Comparison of ENCODE assay signal across 25 cellular contexts in genomic region chr16:81549547-81550411, GRCh38.
DNase-seq lines count a peak whose midpoint lies in the region; ATAC-seq, FAIRE-seq and TF ChIP-seq lines count a peak whose summit lies in the region.
"Had no signal": no experiment of that assay in that cellular context is flagged by ENCODE, and none has a peak within 500 bp of the region (broad histone marks: within the 10 kb centered on the region; RNA-seq: fewer than 3 reads in every experiment).

No MANE protein-coding gene starts in this region.

- TF ChIP-seq CTCF in RWPE1 (conservative IDR thresholded peaks at IDR 0.05; ENCODE audit: low read depth) (no peak), kidney (IDR thresholded peaks at IDR 0.05; ENCODE audit: borderline replicate concordance, extremely low read depth, insufficient read depth) (no peak), pancreas (IDR thresholded peaks at IDR 0.05) (no peak), osteoblast (IDR thresholded peaks at IDR 0.05; ENCODE audit: extremely low read depth, low read depth, low read length) (no peak)

- H3K9me3 ChIP-seq in BLaER1 (no peaks in the 10 kb centered on the region), kidney (ENCODE audit: control insufficient read depth in 1 of 2, low read length in 2 of 2) (no peaks in the 10 kb centered on the region), pancreas (no peaks in the 10 kb centered on the region), osteoblast (ENCODE audit: low read depth, low read length) (no peaks in the 10 kb centered on the region)
- H3K9me3 ChIP-seq: heart right ventricle, MG63, stomach, upper lobe of right lung had no signal

- H3K9ac ChIP-seq in BLaER1, result no peak overlapping the region
- no peak overlapping the region for H3K9ac ChIP-seq in kidney (ENCODE audit: low read length in 2 of 2)

- no peak overlapping the region for H3K27ac Mint-ChIP-seq in activated naive CD8-positive, alpha-beta T cell treated with anti-CD3 and anti-CD28 coated beads for 36 hours

- DNase-seq in RWPE1 (ENCODE audit: low spot score), result no peak
- DNase-seq in kidney, result peak; percentile 65
- DNase-seq in pancreas, result no peak
- DNase-seq in NCI-H524 (lab: John Stamatoyannopoulos, UW), result no peak
- DNase-seq in activated naive CD8-positive, alpha-beta T cell treated with anti-CD3 and anti-CD28 coated beads for 36 hours, result no peak
- no peak for DNase-seq in osteoblast (ENCODE audit: insufficient read length, low spot score, missing footprints)
- DNase-seq in COR-L47 (lab: John Stamatoyannopoulos, UW), result no peak
- DNase-seq: activated CD4-positive, alpha-beta T cell treated with anti-CD3 and anti-CD28 coated beads for 36 hours; activated naive CD4-positive, alpha-beta T cell treated with anti-CD3 and anti-CD28 coated beads, Interleukin-2, amount 50 U/mL, for 16 hours; activated T-cell treated with anti-CD3 and anti-CD28 coated beads, Interleukin-2, amount 50 U/mL, for 4 hours; central memory CD4-positive, alpha-beta T cell; GF-D8; heart right ventricle; MG63; NCI-H1436; NCI-H2107; NCI-H510A; nucleus accumbens; retina; stomach; upper lobe of right lung had no signal

- peak in 3 of 4 donors; percentile 2 to 7 (median 5) for ATAC-seq in pancreas
- ATAC-seq: activated CD4-positive, alpha-beta T cell treated with anti-CD3 and anti-CD28 coated beads for 36 hours; activated T-cell treated with anti-CD3 and anti-CD28 coated beads, Interleukin-2, amount 50 U/mL, for 4 hours; heart right ventricle; upper lobe of right lung had no signal

- no peaks in the 10 kb centered on the region for H3K9me3 Mint-ChIP-seq in activated naive CD8-positive, alpha-beta T cell treated with anti-CD3 and anti-CD28 coated beads for 36 hours
- H3K9me3 Mint-ChIP-seq: activated T-cell treated with anti-CD3 and anti-CD28 coated beads, Interleukin-2, amount 50 U/mL, for 4 hours had no signal

- WGBS in pancreas, 2 donors, result 85 to 92% methylated on average over 19 of the region's 19 CpGs

- H3K27me3 Mint-ChIP-seq in activated naive CD8-positive, alpha-beta T cell treated with anti-CD3 and anti-CD28 coated beads for 36 hours, result no peaks in the 10 kb centered on the region
- H3K27me3 Mint-ChIP-seq: activated CD4-positive, alpha-beta T cell treated with anti-CD3 and anti-CD28 coated beads for 36 hours had no signal

- peak overlapping the region; percentile 19; the same call in 1 of the 2 replicates for H3K4me2 ChIP-seq in BLaER1
- no peak overlapping the region for H3K4me2 ChIP-seq in osteoblast (ENCODE audit: insufficient read depth, low read length)

- H2AFZ ChIP-seq in osteoblast (ENCODE audit: low read length), result no peak overlapping the region

- intact Hi-C loops in kidney (cut with DNase I), result no loop called here
- intact Hi-C loops in pancreas (cut with DNase I), result no loop called here

- H3K79me2 ChIP-seq in osteoblast (ENCODE audit: insufficient read depth, low read length), result peaks cover 68% of the 10 kb centered on the region

- H3K4me3 Mint-ChIP-seq in activated naive CD8-positive, alpha-beta T cell treated with anti-CD3 and anti-CD28 coated beads for 36 hours, result no peak overlapping the region
- H3K4me3 Mint-ChIP-seq: activated CD4-positive, alpha-beta T cell treated with anti-CD3 and anti-CD28 coated beads for 36 hours; activated T-cell treated with anti-CD3 and anti-CD28 coated beads, Interleukin-2, amount 50 U/mL, for 4 hours had no signal

- H3K36me3 Mint-ChIP-seq in activated naive CD8-positive, alpha-beta T cell treated with anti-CD3 and anti-CD28 coated beads for 36 hours, result peaks cover 2% of the 10 kb centered on the region

- CTCF ChIA-PET in RWPE1 (lab: Yijun Ruan, JAX), result no interaction called here

- H3K4me3 ChIP-seq in BLaER1 (no peak overlapping the region), kidney (ENCODE audit: low read length in 2 of 2) (peak overlapping the region in 1 of 2 donors; percentile 1), pancreas (no peak overlapping the region), osteoblast (ENCODE audit: insufficient read depth, low read length) (no peak overlapping the region)
- H3K4me3 ChIP-seq: heart right ventricle, MG63, SJSA1, stomach, upper lobe of right lung had no signal

- POLR2A ChIA-PET in RWPE1 (lab: Yijun Ruan, JAX; ENCODE audit: low non-redundant PET), result interaction anchor here (0.7 kb wide), 1 partner anchor 175 kb away, joined by 4 read pairs; no protein-coding TSS in a partner anchor

- peaks cover 100% of the 10 kb centered on the region for H4K20me1 ChIP-seq in BLaER1
- H4K20me1 ChIP-seq in osteoblast (ENCODE audit: insufficient read depth, low read length), result peaks cover 9% of the 10 kb centered on the region

- H3K27ac ChIP-seq in BLaER1 (no peak overlapping the region), RWPE1 (peak overlapping the region; percentile 44), kidney (ENCODE audit: low read depth in 2 of 2, low read length in 2 of 2) (peak overlapping the region; percentile 64 to 66), pancreas (peak overlapping the region in 2 of 4 donors; percentile 30 to 57), osteoblast (ENCODE audit: low read depth, low read length) (no peak overlapping the region)
- H3K27ac ChIP-seq: C4-2B, SJSA1, upper lobe of right lung had no signal

- peaks cover 16% of the 10 kb centered on the region; the same call in 1 of the 2 replicates for H3K36me3 ChIP-seq in BLaER1
- no peaks in the 10 kb centered on the region for H3K36me3 ChIP-seq in kidney (ENCODE audit: control insufficient read depth in 1 of 2, insufficient read depth in 2 of 2, low read length in 2 of 2)
- no peaks in the 10 kb centered on the region for H3K36me3 ChIP-seq in pancreas
- no peaks in the 10 kb centered on the region for H3K36me3 ChIP-seq in osteoblast (ENCODE audit: insufficient read depth, low read length)
- H3K36me3 ChIP-seq: heart right ventricle, MG63, SJSA1, stomach, upper lobe of right lung had no signal

- no peak for FAIRE-seq in kidney (lab: Jason Lieb, UNC)
- no peak for FAIRE-seq in pancreas (lab: Jason Lieb, UNC)
- FAIRE-seq: astrocyte had no signal

- H3K4me1 ChIP-seq in BLaER1 (peaks cover 84% of the 10 kb centered on the region), kidney (ENCODE audit: control insufficient read depth in 1 of 2, insufficient read depth in 1 of 2, low read depth in 1 of 2, low read length in 2 of 2) (peaks cover 37 to 58% of the 10 kb centered on the region in 2 donors), pancreas (peaks cover 7 to 24% (median 8%) of the 10 kb centered on the region in 3 donors), osteoblast (ENCODE audit: insufficient read depth, low read length) (peaks cover 33% of the 10 kb centered on the region)

- H3K4me1 Mint-ChIP-seq in activated naive CD8-positive, alpha-beta T cell treated with anti-CD3 and anti-CD28 coated beads for 36 hours, result peaks cover 33% of the 10 kb centered on the region

- no peaks in the 10 kb centered on the region for H3K27me3 ChIP-seq in BLaER1
- no peaks in the 10 kb centered on the region for H3K27me3 ChIP-seq in pancreas
- H3K27me3 ChIP-seq in osteoblast (ENCODE audit: insufficient read depth, low read length), result no peaks in the 10 kb centered on the region
- H3K27me3 ChIP-seq: heart right ventricle, MG63, SJSA1, stomach, upper lobe of right lung had no signal

Comparison
In these comparisons a context has a peak if more than half of its experiments do, and no peak if none do; other contexts are left out.
1. H3K27ac ChIP-seq: peak in RWPE1 (single experiment) and kidney (2 of 2); none in BLaER1 (single experiment) and osteoblast (single experiment).